Comparison of ENCODE assay signal across 1 cellular context in the genomic region with DNA sequence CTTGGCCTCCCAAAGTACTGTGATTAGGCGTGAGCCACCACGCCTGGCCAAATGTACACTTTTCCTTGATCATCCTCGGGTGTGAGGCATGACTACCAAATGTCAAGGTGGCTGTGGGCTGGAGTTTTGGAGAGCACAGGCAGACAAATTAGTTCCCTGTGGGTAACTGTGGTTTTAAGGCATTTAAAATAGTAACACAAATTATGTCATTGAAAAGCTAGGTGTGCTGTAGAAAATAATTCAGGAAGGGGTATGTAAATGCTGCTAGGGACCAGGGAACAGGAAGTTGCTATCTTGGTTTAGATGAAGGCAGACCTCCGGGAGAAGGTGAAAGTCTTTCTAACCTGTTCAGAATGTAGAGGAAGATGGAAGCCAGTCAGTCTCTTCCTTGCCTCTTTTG.
A peak's percentile ranks its signal among the peaks of the same experiment; 100 is the strongest.
TF ChIP-seq lines count a peak whose summit lies in the region.

No MANE protein-coding gene starts in this region.

TF ChIP-seq in GM12878, 131 proteins besides CTCF, POLR2A, EP300 and RAD21:
- TF ChIP-seq, protein P1, sequence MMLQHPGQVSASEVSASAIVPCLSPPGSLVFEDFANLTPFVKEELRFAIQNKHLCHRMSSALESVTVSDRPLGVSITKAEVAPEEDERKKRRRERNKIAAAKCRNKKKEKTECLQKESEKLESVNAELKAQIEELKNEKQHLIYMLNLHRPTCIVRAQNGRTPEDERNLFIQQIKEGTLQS (IDR thresholded peaks at IDR 0.05; ENCODE audit: borderline replicate concordance, extremely low read depth, low read depth, low read length), result no peak
- TF ChIP-seq ETV6 (conservative IDR thresholded peaks at IDR 0.05 in 1 of 2, IDR thresholded peaks at IDR 0.05 in 1 of 2; ENCODE audit: borderline replicate concordance in 1 of 2, low read depth in 1 of 2) (no peak), CREM (IDR thresholded peaks at IDR 0.05; ENCODE audit: low read depth) (no peak), RCOR1 (conservative IDR thresholded peaks at IDR 0.05; ENCODE audit: low read depth, low read length) (no peak), RUNX3 (IDR thresholded peaks at IDR 0.05; ENCODE audit: low read length) (peak; percentile 70), KDM1A (IDR thresholded peaks at IDR 0.05; ENCODE audit: borderline replicate concordance) (no peak)
- TF ChIP-seq, protein P2, sequence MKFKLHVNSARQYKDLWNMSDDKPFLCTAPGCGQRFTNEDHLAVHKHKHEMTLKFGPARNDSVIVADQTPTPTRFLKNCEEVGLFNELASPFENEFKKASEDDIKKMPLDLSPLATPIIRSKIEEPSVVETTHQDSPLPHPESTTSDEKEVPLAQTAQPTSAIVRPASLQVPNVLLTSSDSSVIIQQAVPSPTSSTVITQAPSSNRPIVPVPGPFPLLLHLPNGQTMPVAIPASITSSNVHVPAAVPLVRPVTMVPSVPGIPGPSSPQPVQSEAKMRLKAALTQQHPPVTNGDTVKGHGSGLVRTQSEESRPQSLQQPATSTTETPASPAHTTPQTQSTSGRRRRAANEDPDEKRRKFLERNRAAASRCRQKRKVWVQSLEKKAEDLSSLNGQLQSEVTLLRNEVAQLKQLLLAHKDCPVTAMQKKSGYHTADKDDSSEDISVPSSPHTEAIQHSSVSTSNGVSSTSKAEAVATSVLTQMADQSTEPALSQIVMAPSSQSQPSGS (IDR thresholded peaks at IDR 0.05; ENCODE audit: low read length), result 0 out of 2 replicates have a peak, but pooled peaks have one; percentile 27
